Comparison of ENCODE assay signal across 9 cellular contexts in the genomic region with DNA sequence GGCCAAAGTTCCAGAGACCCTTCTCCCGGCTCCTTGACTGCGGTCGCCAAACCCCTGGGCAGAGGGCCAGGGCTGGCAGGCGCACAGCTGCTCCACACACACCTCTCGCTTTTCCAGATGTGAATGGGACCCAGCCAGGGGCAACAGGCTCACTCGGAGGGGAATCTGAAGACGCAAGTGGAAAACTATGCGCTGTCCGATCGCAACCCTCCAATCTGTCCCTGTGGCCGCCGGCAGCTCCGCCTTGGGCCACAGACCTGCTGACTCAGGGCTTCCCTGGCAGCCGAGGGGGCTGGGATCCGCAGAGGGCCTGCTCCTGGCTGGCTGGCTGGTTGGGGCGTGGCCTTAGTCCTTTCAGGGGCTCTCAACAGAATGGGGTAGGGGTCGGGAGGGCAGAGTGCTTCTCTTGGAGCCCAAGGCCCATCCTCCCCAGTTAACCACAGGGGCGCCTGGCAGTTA. TPM values are rescaled to one million over a fixed set of nuclear protein-coding genes. Genes with fewer than 3 reads are reported as not detected.
DNase-seq lines count a peak whose midpoint lies in the region; ATAC-seq and TF ChIP-seq lines count a peak whose summit lies in the region.
"Had no signal": no experiment of that assay in that cellular context is flagged by ENCODE, and none has a peak within 500 bp of the region (broad histone marks: within the 10 kb centered on the region; RNA-seq: fewer than 3 reads in every experiment).

No MANE protein-coding gene starts in this region.

- H3K27ac ChIP-seq in GM23248, result no peak overlapping the region
- no peak overlapping the region for H3K27ac ChIP-seq in CD4-positive, alpha-beta T cell (ENCODE audit: low read depth, low read length)
- H3K27ac ChIP-seq: PC-9 had no signal

- H4K20me1 ChIP-seq in GM23248 (ENCODE audit: insufficient read depth), result no peaks in the 10 kb centered on the region

- H3K4me3 ChIP-seq in GM23248, result no peak overlapping the region; the same call in 1 of the 2 replicates
- H3K4me3 ChIP-seq: PC-9 had no signal

- H3K27me3 Mint-ChIP-seq in activated naive CD8-positive, alpha-beta T cell treated with anti-CD3 and anti-CD28 coated beads for 36 hours, result no peaks in the 10 kb centered on the region
- H3K27me3 Mint-ChIP-seq in CD4-positive, alpha-beta T cell, result no peaks in the 10 kb centered on the region

- no peak overlapping the region for H2AFZ ChIP-seq in GM23248
- H2AFZ ChIP-seq: PC-9 had no signal

- peaks cover 9% of the 10 kb centered on the region; the same call in 1 of the 2 replicates for H3F3A ChIP-seq in GM23248 (ENCODE audit: insufficient read depth)

- peak overlapping the region; percentile 40 for H3K4me2 ChIP-seq in GM23248 (ENCODE audit: unreplicated experiment)

- intact Hi-C loops in CD4-positive, alpha-beta T cell (cut with DNase I, micrococcal nuclease), result loop anchor here in 1 of 2 experiments (5.0 to 10.0 kb wide), 3 partner anchors 53 to 466 kb away; partner anchors contain the start of genes HDAC11 and IQSEC1

- DNase-seq in GM23248, result peak; percentile 83
- DNase-seq in amniotic stem cell (lab: John Stamatoyannopoulos, UW), result peak; percentile 18
- DNase-seq in iPS DF 19.7 (ENCODE audit: low read depth, low spot score), result peak; percentile 48
- DNase-seq in smooth muscle cell of the brain vasculature (ENCODE audit: low read depth, low spot score), result peak; percentile 51
- DNase-seq in NCI-H1694 (lab: John Stamatoyannopoulos, UW), result no peak
- no peak for DNase-seq in activated naive CD8-positive, alpha-beta T cell treated with anti-CD3 and anti-CD28 coated beads for 36 hours
- no peak for DNase-seq in CD4-positive, alpha-beta T cell

- no peaks in the 10 kb centered on the region for H3K36me3 ChIP-seq in GM23248 (ENCODE audit: low read depth)

- no peak for TF ChIP-seq CTCF in CD4-positive, alpha-beta T cell (IDR thresholded peaks at IDR 0.05)

- no peak overlapping the region for H3K9ac ChIP-seq in GM23248

- POLR2A ChIA-PET in CD4-positive, alpha-beta T cell (lab: Charles Lee), result no interaction called here

- H3K27ac Mint-ChIP-seq in activated naive CD8-positive, alpha-beta T cell treated with anti-CD3 and anti-CD28 coated beads for 36 hours, result no peak overlapping the region
- H3K27ac Mint-ChIP-seq in CD4-positive, alpha-beta T cell, result no peak overlapping the region

- H3K27me3 ChIP-seq in GM23248 (replicated peaks; ENCODE audit: insufficient read depth), result no peaks in the 10 kb centered on the region
- H3K27me3 ChIP-seq in CD4-positive, alpha-beta T cell (ENCODE audit: control insufficient read depth, insufficient read depth, low read length), result no peaks in the 10 kb centered on the region

- H3K9me2 ChIP-seq in GM23248 (ENCODE audit: insufficient read depth), result no peaks in the 10 kb centered on the region

- H3K9me3 ChIP-seq in GM23248 (ENCODE audit: low read depth), result no peaks in the 10 kb centered on the region
- no peaks in the 10 kb centered on the region for H3K9me3 ChIP-seq in CD4-positive, alpha-beta T cell (ENCODE audit: control insufficient read depth, low read length)

- H3K36me3 Mint-ChIP-seq in activated naive CD8-positive, alpha-beta T cell treated with anti-CD3 and anti-CD28 coated beads for 36 hours, result no peaks in the 10 kb centered on the region
- H3K36me3 Mint-ChIP-seq in CD4-positive, alpha-beta T cell (ENCODE audit: low read depth), result peaks cover 6% of the 10 kb centered on the region

- in situ Hi-C loops in GM23248 (cut with MboI), result no loop called here

- H3K9me3 Mint-ChIP-seq in activated naive CD8-positive, alpha-beta T cell treated with anti-CD3 and anti-CD28 coated beads for 36 hours, result no peaks in the 10 kb centered on the region
- no peaks in the 10 kb centered on the region for H3K9me3 Mint-ChIP-seq in CD4-positive, alpha-beta T cell

- 23 to 32% methylated on average over 16 of the region's 18 CpGs for WGBS in GM23248 (ENCODE audit: low coverage in 1 of 2, low lambda C conversion rate in 2 of 2, missing lambda C conversion rate in 2 of 2), 2 experiments

- CTCF ChIA-PET in CD4-positive, alpha-beta T cell (lab: Charles Lee), result no interaction called here

- no peaks in the 10 kb centered on the region for H3K79me2 ChIP-seq in GM23248 (ENCODE audit: insufficient read depth)

- no peak for ATAC-seq in HG03139 (IDR thresholded peaks at IDR 0.05; ENCODE audit: unreplicated experiment)
- no peak for ATAC-seq in CD4-positive, alpha-beta T cell (ENCODE audit: poor library complexity)

- H3K4me3 Mint-ChIP-seq in activated naive CD8-positive, alpha-beta T cell treated with anti-CD3 and anti-CD28 coated beads for 36 hours, result no peak overlapping the region
- no peak overlapping the region for H3K4me3 Mint-ChIP-seq in CD4-positive, alpha-beta T cell

- H3K4me1 ChIP-seq in GM23248 (ENCODE audit: insufficient read depth), result peaks cover 40% of the 10 kb centered on the region

- H3K4me1 Mint-ChIP-seq in activated naive CD8-positive, alpha-beta T cell treated with anti-CD3 and anti-CD28 coated beads for 36 hours, result peaks cover 22% of the 10 kb centered on the region
- H3K4me1 Mint-ChIP-seq in CD4-positive, alpha-beta T cell (ENCODE audit: low read depth), result peaks cover 33% of the 10 kb centered on the region

RNA-seq across cellular contexts. Expression of gene IQSEC1, which starts 54.0 kb away (rescaled TPM):
- total RNA-seq in GM23248 (2014; rRNA removed; shearing (Covaris generic)), result 21.2 and 21.6 TPM in 2 replicates
- 5.1 and 5.2 TPM in 2 replicates for polyA plus RNA-seq in GM23248 (2016; fragmentation: Nextera tagmentation; extraction: Ambion mirVana)
- total RNA-seq in activated naive CD8-positive, alpha-beta T cell treated with anti-CD3 and anti-CD28 coated beads for 36 hours, result 10 to 100 TPM; 20.1 to 22.2 TPM
- total RNA-seq in CD4-positive, alpha-beta T cell, result 100 to 1,000 TPM; 102 to 108 TPM

Comparison
In these comparisons a context has a peak if more than half of its experiments do, and no peak if none do; other contexts are left out.
1. DNase-seq: peak in GM23248 (single experiment), amniotic stem cell (single experiment), iPS DF 19.7 (single experiment) and smooth muscle cell of the brain vasculature (single experiment); none in NCI-H1694 (single experiment), activated naive CD8-positive, alpha-beta T cell treated with anti-CD3 and anti-CD28 coated beads for 36 hours (single experiment) and CD4-positive, alpha-beta T cell (0 of 10).